ENCODE assay signal across 1 cellular context in the genomic region with DNA sequence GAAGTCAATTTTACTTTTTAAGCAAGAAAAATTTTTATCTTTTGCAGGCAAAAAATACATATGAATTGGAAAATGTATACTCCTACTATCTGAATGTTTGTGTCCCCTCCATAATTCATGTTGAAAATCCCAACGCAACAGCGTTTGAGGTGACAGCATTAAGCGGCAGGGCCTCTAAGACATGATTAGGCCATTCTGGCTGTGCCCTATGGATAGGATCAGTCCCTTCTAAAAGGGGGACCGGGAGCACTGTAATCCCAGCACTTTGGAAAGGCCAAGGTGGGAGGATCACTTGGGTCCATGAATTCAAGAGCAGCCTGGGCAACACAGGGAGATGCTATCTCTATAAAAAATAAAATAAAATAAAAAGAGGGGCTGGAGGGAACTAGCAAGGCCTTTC.
TF ChIP-seq lines count a peak whose summit lies in the region.

No MANE protein-coding gene starts in this region.

TF ChIP-seq in K562, 482 proteins besides CTCF, POLR2A, EP300 and RAD21:
- no peak for TF ChIP-seq ZBTB26 (CRISPR knock-in tag; IDR thresholded peaks at IDR 0.05)
- no peak for TF ChIP-seq ZNF24 (IDR thresholded peaks at IDR 0.05)
- TF ChIP-seq ZBTB8A (IDR thresholded peaks at IDR 0.05; ENCODE audit: partially characterized antibody): no peak
- TF ChIP-seq, protein P1, sequence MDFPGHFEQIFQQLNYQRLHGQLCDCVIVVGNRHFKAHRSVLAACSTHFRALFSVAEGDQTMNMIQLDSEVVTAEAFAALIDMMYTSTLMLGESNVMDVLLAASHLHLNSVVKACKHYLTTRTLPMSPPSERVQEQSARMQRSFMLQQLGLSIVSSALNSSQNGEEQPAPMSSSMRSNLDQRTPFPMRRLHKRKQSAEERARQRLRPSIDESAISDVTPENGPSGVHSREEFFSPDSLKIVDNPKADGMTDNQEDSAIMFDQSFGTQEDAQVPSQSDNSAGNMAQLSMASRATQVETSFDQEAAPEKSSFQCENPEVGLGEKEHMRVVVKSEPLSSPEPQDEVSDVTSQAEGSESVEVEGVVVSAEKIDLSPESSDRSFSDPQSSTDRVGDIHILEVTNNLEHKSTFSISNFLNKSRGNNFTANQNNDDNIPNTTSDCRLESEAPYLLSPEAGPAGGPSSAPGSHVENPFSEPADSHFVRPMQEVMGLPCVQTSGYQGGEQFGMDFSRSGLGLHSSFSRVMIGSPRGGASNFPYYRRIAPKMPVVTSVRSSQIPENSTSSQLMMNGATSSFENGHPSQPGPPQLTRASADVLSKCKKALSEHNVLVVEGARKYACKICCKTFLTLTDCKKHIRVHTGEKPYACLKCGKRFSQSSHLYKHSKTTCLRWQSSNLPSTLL (IDR thresholded peaks at IDR 0.05): no peak
- no peak for TF ChIP-seq TEAD1 (CRISPR knock-in tag; IDR thresholded peaks at IDR 0.05)
- no peak for TF ChIP-seq U2AF1 (optimal IDR thresholded peaks at IDR 0.05; ENCODE audit: low read depth, low read length)
- TF ChIP-seq FOXK1 (CRISPR knock-in tag; IDR thresholded peaks at IDR 0.05; ENCODE audit: borderline replicate concordance): no peak
- no peak for TF ChIP-seq CBX3 (IDR thresholded peaks at IDR 0.05; ENCODE audit: borderline replicate concordance in 1 of 2, low read length in 2 of 2)
- TF ChIP-seq ZNF740 (CRISPR knock-in tag; IDR thresholded peaks at IDR 0.05): no peak
- TF ChIP-seq ZNF740 (tag; IDR thresholded peaks at IDR 0.05): no peak
- TF ChIP-seq, protein P2, sequence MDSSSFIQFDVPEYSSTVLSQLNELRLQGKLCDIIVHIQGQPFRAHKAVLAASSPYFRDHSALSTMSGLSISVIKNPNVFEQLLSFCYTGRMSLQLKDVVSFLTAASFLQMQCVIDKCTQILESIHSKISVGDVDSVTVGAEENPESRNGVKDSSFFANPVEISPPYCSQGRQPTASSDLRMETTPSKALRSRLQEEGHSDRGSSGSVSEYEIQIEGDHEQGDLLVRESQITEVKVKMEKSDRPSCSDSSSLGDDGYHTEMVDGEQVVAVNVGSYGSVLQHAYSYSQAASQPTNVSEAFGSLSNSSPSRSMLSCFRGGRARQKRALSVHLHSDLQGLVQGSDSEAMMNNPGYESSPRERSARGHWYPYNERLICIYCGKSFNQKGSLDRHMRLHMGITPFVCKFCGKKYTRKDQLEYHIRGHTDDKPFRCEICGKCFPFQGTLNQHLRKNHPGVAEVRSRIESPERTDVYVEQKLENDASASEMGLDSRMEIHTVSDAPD (CRISPR knock-in tag; IDR thresholded peaks at IDR 0.05): no peak
- TF ChIP-seq ZNF3 (CRISPR knock-in tag; IDR thresholded peaks at IDR 0.05): no peak
- TF ChIP-seq ZNF280B (CRISPR knock-in tag; IDR thresholded peaks at IDR 0.05): no peak
- no peak for TF ChIP-seq ZNF184 (CRISPR knock-in tag; IDR thresholded peaks at IDR 0.05)
